Comparison of ENCODE assay signal across 8 cellular contexts in the genomic region with DNA sequence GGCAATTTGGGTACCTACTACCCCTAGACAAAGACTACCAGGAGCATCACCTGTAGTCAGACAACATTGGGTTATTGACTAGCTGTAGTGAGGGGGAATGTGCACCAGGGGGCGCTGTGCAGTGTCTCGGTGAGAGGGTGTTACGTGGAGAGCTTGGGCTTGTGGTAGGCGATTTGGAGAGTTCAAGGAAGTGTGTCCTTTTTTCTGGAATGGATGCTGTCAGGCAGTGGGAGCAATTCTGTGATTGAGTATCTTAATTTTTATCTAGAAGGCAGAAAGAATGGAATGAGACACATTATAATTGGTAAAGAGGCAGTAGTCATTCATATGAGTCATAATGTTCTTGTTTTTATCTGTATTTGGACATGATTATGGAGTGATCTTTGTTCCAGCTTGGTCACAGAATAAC.
DNase-seq lines count a peak whose midpoint lies in the region; ATAC-seq lines count a peak whose summit lies in the region.

No MANE protein-coding gene starts in this region.

- H3K27me3 Mint-ChIP-seq in activated T-cell treated with anti-CD3 and anti-CD28 coated beads, Interleukin-2, amount 50 U/mL, for 72 hours (ENCODE audit: low read depth), result no peaks in the 10 kb centered on the region

- peaks cover 6% of the 10 kb centered on the region for H3K4me1 Mint-ChIP-seq in activated T-cell treated with anti-CD3 and anti-CD28 coated beads, Interleukin-2, amount 50 U/mL, for 72 hours (ENCODE audit: low read depth)

- DNase-seq in NCI-H2171 treated with DMSO at 0.1 percent for 48 hours (lab: John Stamatoyannopoulos, UW) (peak; percentile 36), NCI-H2171 (lab: John Stamatoyannopoulos, UW) (no peak), H4 (ENCODE audit: low spot score) (peak; percentile 10), NCI-H1694 (lab: John Stamatoyannopoulos, UW) (peak; percentile 49), left cardiac atrium (peak; percentile 23), NCI-H2196 (lab: John Stamatoyannopoulos, UW; ENCODE audit: unreplicated experiment) (no peak)
- DNase-seq in activated T-cell treated with anti-CD3 and anti-CD28 coated beads, Interleukin-2, amount 50 U/mL, for 72 hours, result peak; percentile 50 to 66
- peak in 2 of 3 experiments; percentile 22 to 47 for DNase-seq in stimulated activated CD4-positive, alpha-beta T cell treated with anti-CD3 and anti-CD28 coated beads, TNF-alpha, amount 100 ng/mL, for 24 hours (ENCODE audit: low read depth in 3 of 3)

- peak; percentile 50 to 53 for ATAC-seq in activated T-cell treated with anti-CD3 and anti-CD28 coated beads, Interleukin-2, amount 50 U/mL, for 72 hours (replicated peaks in 1 of 2)
- peak in 1 of 2 donors; percentile 63 for ATAC-seq in left cardiac atrium

- intact Hi-C loops in left cardiac atrium (cut with DNase I), result no loop called here

- no peak overlapping the region for H3K27ac Mint-ChIP-seq in activated T-cell treated with anti-CD3 and anti-CD28 coated beads, Interleukin-2, amount 50 U/mL, for 72 hours

- H3K36me3 Mint-ChIP-seq in activated T-cell treated with anti-CD3 and anti-CD28 coated beads, Interleukin-2, amount 50 U/mL, for 72 hours (ENCODE audit: insufficient read depth in 2 of 2), result no peaks in the 10 kb centered on the region

- H3K4me3 Mint-ChIP-seq in activated T-cell treated with anti-CD3 and anti-CD28 coated beads, Interleukin-2, amount 50 U/mL, for 72 hours, result no peak overlapping the region

- peaks cover 0 to 2% of the 10 kb centered on the region in 2 donors for H3K9me3 Mint-ChIP-seq in activated T-cell treated with anti-CD3 and anti-CD28 coated beads, Interleukin-2, amount 50 U/mL, for 72 hours

Comparison
In these comparisons a context has a peak if more than half of its experiments do, and no peak if none do; other contexts are left out.
1. DNase-seq: peak in NCI-H2171 treated with DMSO at 0.1 percent for 48 hours (single experiment), H4 (single experiment), NCI-H1694 (single experiment), activated T-cell treated with anti-CD3 and anti-CD28 coated beads, Interleukin-2, amount 50 U/mL, for 72 hours (2 of 2), left cardiac atrium (single experiment) and stimulated activated CD4-positive, alpha-beta T cell treated with anti-CD3 and anti-CD28 coated beads, TNF-alpha, amount 100 ng/mL, for 24 hours (2 of 3); none in NCI-H2171 (single experiment) and NCI-H2196 (single experiment).